Comparison of ENCODE assay signal across 27 cellular contexts in genomic region chr2:55668956-55669355, GRCh38.
"Had no signal": no experiment of that assay in that cellular context is flagged by ENCODE, and none has a peak within 500 bp of the region (broad histone marks: within the 10 kb centered on the region; RNA-seq: fewer than 3 reads in every experiment).

No MANE protein-coding gene starts in this region.

- H3K27ac ChIP-seq: stomach, suprapubic skin, testis, thoracic aorta, thyroid gland, tibial artery, tibial nerve, transverse colon, upper lobe of left lung, upper lobe of right lung, uterus, vagina had no signal

- H3K9me3 ChIP-seq: stomach, suprapubic skin, testis, thoracic aorta, thyroid gland, tibial artery, tibial nerve, transverse colon, upper lobe of left lung, upper lobe of right lung, uterus, vagina had no signal

- FAIRE-seq: urothelium cell line had no signal

- H3K4me1 ChIP-seq: stomach, suprapubic skin, testis, thyroid gland, tibial artery, tibial nerve, upper lobe of left lung, upper lobe of right lung, uterus, vagina had no signal

- ATAC-seq: stimulated activated effector memory CD8-positive, alpha-beta T cell treated with anti-CD3 and anti-CD28 coated beads, Interleukin-12 subunit alpha, Interleukin-12 subunit beta, amount 100 ng/mL, for 72 hours; stimulated activated memory B cell treated with anti-CD40 and anti-IgM and Interleukin-4, amounts not matched to agents 10 μg/mL and 1 μg/mL and 100 μg/mL, for 72 hours; stimulated activated naive B cell treated with anti-CD40 and anti-IgM and Interleukin-4, amounts not matched to agents 10 μg/mL and 1 μg/mL and 100 μg/mL, for 72 hours; stimulated activated naive CD8-positive, alpha-beta T cell treated with anti-CD3 and anti-CD28 coated beads, Interleukin-15, amount 100 ng/mL, for 72 hours; stimulated activated naive CD8-positive, alpha-beta T cell treated with anti-CD3 and anti-CD28 coated beads, Interleukin-15, Interleukin-2, amounts not matched to agents 100 U/mL and 50 U/mL, for 24 hours; upper lobe of right lung had no signal

- H3K4me3 ChIP-seq: stomach, suprapubic skin, testis, thoracic aorta, thyroid gland, tibial artery, tibial nerve, transverse colon, upper lobe of left lung, upper lobe of right lung, uterus, vagina had no signal

- H3K27me3 ChIP-seq: stomach, suprapubic skin, testis, thyroid gland, tibial artery, tibial nerve, transverse colon, upper lobe of left lung, upper lobe of right lung, uterus, vagina had no signal

- DNase-seq: stimulated activated CD4-positive, alpha-beta T cell treated with anti-CD3 and anti-CD28 coated beads, Interleukin-2, amount 100 ng/mL, for 48 hours; stimulated activated CD4-positive, alpha-beta T cell treated with anti-CD3 and anti-CD28 coated beads, Interleukin-4, amount 100 ng/mL, for 1 hour; stimulated activated CD4-positive, alpha-beta T cell treated with anti-CD3 and anti-CD28 coated beads, Interleukin-4, amount 100 ng/mL, for 24 hours; stimulated activated CD4-positive, alpha-beta T cell treated with anti-CD3 and anti-CD28 coated beads, Interleukin-4, amount 100 ng/mL, for 4 hours; stimulated activated CD8-positive, alpha-beta memory T cell treated with anti-CD3 and anti-CD28 coated beads, Interleukin-4, amount 100 ng/mL, for 48 hours; stimulated activated naive B cell treated with anti-CD40 and anti-IgM and Interleukin-4, amounts not matched to agents 10 μg/mL and 1 μg/mL and 100 μg/mL, for 72 hours; stimulated activated naive CD4-positive, alpha-beta T cell; stimulated activated naive CD4-positive, alpha-beta T cell treated with Interleukin-2 at 50 U/mL for 16 hours; stimulated activated naive CD8-positive, alpha-beta T cell treated with anti-CD3 and anti-CD28 coated beads, Interleukin-15, amount 100 ng/mL, for 72 hours; stimulated activated naive CD8-positive, alpha-beta T cell treated with anti-CD3 and anti-CD28 coated beads, Interleukin-15, Interleukin-2, amounts not matched to agents 100 U/mL and 50 U/mL, for 24 hours; stomach; substantia nigra; testis; thyroid gland; tibial artery; transverse colon; trophoblast cell; upper lobe of left lung; upper lobe of right lung; uterus had no signal

- H3K36me3 ChIP-seq: uterus had no signal
